Comparison of ENCODE assay signal across 1 cellular context in the genomic region with DNA sequence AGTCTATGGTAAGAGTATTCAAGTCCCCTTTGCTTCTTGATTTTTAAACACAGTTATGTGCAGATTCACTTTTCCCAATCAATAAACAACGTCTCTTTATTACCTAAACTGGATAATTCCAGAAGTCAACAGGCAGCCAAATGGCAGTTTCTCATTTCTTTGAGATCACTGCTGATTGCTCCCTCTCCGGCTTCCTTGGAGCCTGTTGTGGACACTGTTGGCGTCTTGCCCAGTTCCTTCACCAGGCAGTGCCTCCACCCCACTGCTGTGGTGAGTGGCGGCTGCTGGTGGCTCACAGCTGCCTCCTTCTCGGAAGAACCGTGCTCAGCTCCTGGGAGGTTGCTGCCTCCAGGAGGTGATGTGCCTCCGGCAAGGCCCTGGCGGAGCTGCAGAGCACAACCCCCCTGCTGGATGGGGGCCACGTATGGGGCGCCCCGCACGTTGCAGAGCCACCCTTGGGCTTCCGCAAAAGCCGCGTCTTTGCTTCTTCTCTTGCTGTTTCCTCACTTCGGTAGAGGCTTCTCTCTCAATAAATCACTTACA.
A peak's percentile ranks its signal among the peaks of the same experiment; 100 is the strongest.
TF ChIP-seq lines count a peak whose summit lies in the region.

No MANE protein-coding gene starts in this region.

TF ChIP-seq in K562, 482 proteins besides CTCF, POLR2A, EP300 and RAD21 (continued from another document and continues in another):
- no peak for TF ChIP-seq ARID3B (CRISPR knock-in tag; IDR thresholded peaks at IDR 0.05; ENCODE audit: borderline replicate concordance)
- no peak for TF ChIP-seq MTA2 (IDR thresholded peaks at IDR 0.05; ENCODE audit: low read depth)
- peak; percentile 34 to 66; a peak in 3 of 4 replicates for TF ChIP-seq MNT (conservative IDR thresholded peaks at IDR 0.05)
- TF ChIP-seq HDAC2 (IDR thresholded peaks at IDR 0.05), result peak; percentile 40; the same call in 1 of the 2 replicates
- TF ChIP-seq TRIM28 (IDR thresholded peaks at IDR 0.05), result peak; percentile 80
- no peak for TF ChIP-seq NFYB (IDR thresholded peaks at IDR 0.05; ENCODE audit: extremely low read depth, insufficient read length)
- peak; percentile 76; the same call in 1 of the 2 replicates for TF ChIP-seq MTA1 (IDR thresholded peaks at IDR 0.05; ENCODE audit: borderline replicate concordance)
- TF ChIP-seq PHTF2 (CRISPR knock-in tag; IDR thresholded peaks at IDR 0.05), result no peak
- peak; percentile 54; the same call in 1 of the 2 replicates for TF ChIP-seq GATAD2B (IDR thresholded peaks at IDR 0.05; ENCODE audit: borderline replicate concordance)
- TF ChIP-seq, protein P1, sequence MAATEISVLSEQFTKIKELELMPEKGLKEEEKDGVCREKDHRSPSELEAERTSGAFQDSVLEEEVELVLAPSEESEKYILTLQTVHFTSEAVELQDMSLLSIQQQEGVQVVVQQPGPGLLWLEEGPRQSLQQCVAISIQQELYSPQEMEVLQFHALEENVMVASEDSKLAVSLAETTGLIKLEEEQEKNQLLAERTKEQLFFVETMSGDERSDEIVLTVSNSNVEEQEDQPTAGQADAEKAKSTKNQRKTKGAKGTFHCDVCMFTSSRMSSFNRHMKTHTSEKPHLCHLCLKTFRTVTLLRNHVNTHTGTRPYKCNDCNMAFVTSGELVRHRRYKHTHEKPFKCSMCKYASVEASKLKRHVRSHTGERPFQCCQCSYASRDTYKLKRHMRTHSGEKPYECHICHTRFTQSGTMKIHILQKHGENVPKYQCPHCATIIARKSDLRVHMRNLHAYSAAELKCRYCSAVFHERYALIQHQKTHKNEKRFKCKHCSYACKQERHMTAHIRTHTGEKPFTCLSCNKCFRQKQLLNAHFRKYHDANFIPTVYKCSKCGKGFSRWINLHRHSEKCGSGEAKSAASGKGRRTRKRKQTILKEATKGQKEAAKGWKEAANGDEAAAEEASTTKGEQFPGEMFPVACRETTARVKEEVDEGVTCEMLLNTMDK (IDR thresholded peaks at IDR 0.05; ENCODE audit: borderline replicate concordance, insufficient read depth, low read depth, low read length, poor library complexity, severe bottlenecking), result peak; percentile 61
- no peak for TF ChIP-seq NCOA4 (IDR thresholded peaks at IDR 0.05; ENCODE audit: partially characterized antibody)
- TF ChIP-seq, protein P2, sequence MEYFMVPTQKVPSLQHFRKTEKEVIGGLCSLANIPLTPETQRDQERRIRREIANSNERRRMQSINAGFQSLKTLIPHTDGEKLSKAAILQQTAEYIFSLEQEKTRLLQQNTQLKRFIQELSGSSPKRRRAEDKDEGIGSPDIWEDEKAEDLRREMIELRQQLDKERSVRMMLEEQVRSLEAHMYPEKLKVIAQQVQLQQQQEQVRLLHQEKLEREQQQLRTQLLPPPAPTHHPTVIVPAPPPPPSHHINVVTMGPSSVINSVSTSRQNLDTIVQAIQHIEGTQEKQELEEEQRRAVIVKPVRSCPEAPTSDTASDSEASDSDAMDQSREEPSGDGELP (CRISPR knock-in tag; IDR thresholded peaks at IDR 0.05; ENCODE audit: borderline replicate concordance), result peak; percentile 96
- TF ChIP-seq HNRNPUL1 (IDR thresholded peaks at IDR 0.05; ENCODE audit: low read length), result no peak
- no peak for TF ChIP-seq CEBPG (CRISPR knock-in tag; IDR thresholded peaks at IDR 0.05)
- TF ChIP-seq CEBPG (tag; conservative IDR thresholded peaks at IDR 0.05 in 1 of 2, IDR thresholded peaks at IDR 0.05 in 1 of 2), result no peak
- peak; percentile 52 for TF ChIP-seq ZNF316 (IDR thresholded peaks at IDR 0.05)
- peak; percentile 40 for TF ChIP-seq CBFA2T3 (IDR thresholded peaks at IDR 0.05)
- TF ChIP-seq CREM (IDR thresholded peaks at IDR 0.05; ENCODE audit: low read depth), result peak; percentile 59
- TF ChIP-seq ZSCAN29 (IDR thresholded peaks at IDR 0.05), result no peak
- TF ChIP-seq, protein P3, sequence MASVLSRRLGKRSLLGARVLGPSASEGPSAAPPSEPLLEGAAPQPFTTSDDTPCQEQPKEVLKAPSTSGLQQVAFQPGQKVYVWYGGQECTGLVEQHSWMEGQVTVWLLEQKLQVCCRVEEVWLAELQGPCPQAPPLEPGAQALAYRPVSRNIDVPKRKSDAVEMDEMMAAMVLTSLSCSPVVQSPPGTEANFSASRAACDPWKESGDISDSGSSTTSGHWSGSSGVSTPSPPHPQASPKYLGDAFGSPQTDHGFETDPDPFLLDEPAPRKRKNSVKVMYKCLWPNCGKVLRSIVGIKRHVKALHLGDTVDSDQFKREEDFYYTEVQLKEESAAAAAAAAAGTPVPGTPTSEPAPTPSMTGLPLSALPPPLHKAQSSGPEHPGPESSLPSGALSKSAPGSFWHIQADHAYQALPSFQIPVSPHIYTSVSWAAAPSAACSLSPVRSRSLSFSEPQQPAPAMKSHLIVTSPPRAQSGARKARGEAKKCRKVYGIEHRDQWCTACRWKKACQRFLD (CRISPR knock-in tag; IDR thresholded peaks at IDR 0.05), result peak; percentile 70
- TF ChIP-seq SMARCB1 (IDR thresholded peaks at IDR 0.05; ENCODE audit: insufficient read length, low read depth), result no peak
- no peak for TF ChIP-seq ZNF644 (tag; IDR thresholded peaks at IDR 0.05; ENCODE audit: low read depth)
- TF ChIP-seq EHMT2 (IDR thresholded peaks at IDR 0.05), result peak; percentile 66; the same call in 1 of the 2 replicates
- peak; percentile 89 for TF ChIP-seq PKNOX1 (IDR thresholded peaks at IDR 0.05)
- TF ChIP-seq PPARD (CRISPR knock-in tag; IDR thresholded peaks at IDR 0.05), result no peak
- TF ChIP-seq MAZ (CRISPR knock-in tag; conservative IDR thresholded peaks at IDR 0.05 in 1 of 2, IDR thresholded peaks at IDR 0.05 in 1 of 2), result peak; percentile 75 to 95
- 0 out of 2 replicates have a peak, but pooled peaks have one; percentile 33 for TF ChIP-seq SMAD4 (CRISPR knock-in tag; conservative IDR thresholded peaks at IDR 0.05)
- TF ChIP-seq NFIC (IDR thresholded peaks at IDR 0.05), result peak; percentile 99
- TF ChIP-seq CHD2 (IDR thresholded peaks at IDR 0.05; ENCODE audit: low read depth, low read length), result peak; percentile 47; the same call in 1 of the 2 replicates
- peak; percentile 48 for TF ChIP-seq TCF3 (CRISPR knock-in tag; IDR thresholded peaks at IDR 0.05)
- TF ChIP-seq ZEB2 (IDR thresholded peaks at IDR 0.05), result peak; percentile 78
- TF ChIP-seq, protein P4, sequence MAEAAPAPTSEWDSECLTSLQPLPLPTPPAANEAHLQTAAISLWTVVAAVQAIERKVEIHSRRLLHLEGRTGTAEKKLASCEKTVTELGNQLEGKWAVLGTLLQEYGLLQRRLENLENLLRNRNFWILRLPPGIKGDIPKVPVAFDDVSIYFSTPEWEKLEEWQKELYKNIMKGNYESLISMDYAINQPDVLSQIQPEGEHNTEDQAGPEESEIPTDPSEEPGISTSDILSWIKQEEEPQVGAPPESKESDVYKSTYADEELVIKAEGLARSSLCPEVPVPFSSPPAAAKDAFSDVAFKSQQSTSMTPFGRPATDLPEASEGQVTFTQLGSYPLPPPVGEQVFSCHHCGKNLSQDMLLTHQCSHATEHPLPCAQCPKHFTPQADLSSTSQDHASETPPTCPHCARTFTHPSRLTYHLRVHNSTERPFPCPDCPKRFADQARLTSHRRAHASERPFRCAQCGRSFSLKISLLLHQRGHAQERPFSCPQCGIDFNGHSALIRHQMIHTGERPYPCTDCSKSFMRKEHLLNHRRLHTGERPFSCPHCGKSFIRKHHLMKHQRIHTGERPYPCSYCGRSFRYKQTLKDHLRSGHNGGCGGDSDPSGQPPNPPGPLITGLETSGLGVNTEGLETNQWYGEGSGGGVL (CRISPR knock-in tag; IDR thresholded peaks at IDR 0.05), result no peak
- TF ChIP-seq TBP (optimal IDR thresholded peaks at IDR 0.05; ENCODE audit: low read depth, low read length), result peak; percentile 31
- no peak for TF ChIP-seq E2F3 (CRISPR knock-in tag; IDR thresholded peaks at IDR 0.05)
- TF ChIP-seq CREB5 (CRISPR knock-in tag; IDR thresholded peaks at IDR 0.05), result no peak
